ENCODE assay signal across 14 cellular contexts in genomic region chr6:157151989-157152388, GRCh38.
DNase-seq lines count a peak whose midpoint lies in the region; ATAC-seq and TF ChIP-seq lines count a peak whose summit lies in the region.
"Had no signal": no experiment of that assay in that cellular context is flagged by ENCODE, and none has a peak within 500 bp of the region (broad histone marks: within the 10 kb centered on the region; RNA-seq: fewer than 3 reads in every experiment).

No MANE protein-coding gene starts in this region.

- H3K27me3 Mint-ChIP-seq in activated T-cell treated with anti-CD3 and anti-CD28 coated beads, Interleukin-2, amount 50 U/mL, for 72 hours (ENCODE audit: low read depth) = no peaks in the 10 kb centered on the region
- H3K27me3 Mint-ChIP-seq in activated T-helper 17 cell treated with anti-CD3 and anti-CD28 coated beads, Interleukin-2, amount 50 U/mL, for 72 hours = no peaks in the 10 kb centered on the region
- H3K27me3 Mint-ChIP-seq: activated CD8-positive, alpha-beta memory T cell treated with anti-CD3 and anti-CD28 coated beads, Interleukin-2, amount 10 ng/mL, durations not matched to agents 7 days and 5 days; activated naive CD8-positive, alpha-beta T cell treated with anti-CD3 and anti-CD28 coated beads, Interleukin-2, amount 50 U/mL, for 24 hours had no signal

- H3K4me3 ChIP-seq in fibroblast of pulmonary artery (replicated peaks; ENCODE audit: low read depth, low read length) = no peak overlapping the region
- H3K4me3 ChIP-seq: A549, thyroid gland had no signal

- no peak for DNase-seq in activated T-cell treated with anti-CD3 and anti-CD28 coated beads, Interleukin-2, amount 50 U/mL, for 72 hours
- no peak for DNase-seq in activated T-cell treated with anti-CD3 and anti-CD28 coated beads, Interleukin-2, amount 50 U/mL, for 48 hours
- peak; percentile 80 for DNase-seq in fibroblast of pulmonary artery (ENCODE audit: low read depth)
- no peak for DNase-seq in stimulated activated CD4-positive, alpha-beta T cell treated with anti-CD3 and anti-CD28 coated beads, Interleukin-15, amount 100 ng/mL, for 24 hours
- no peak for DNase-seq in NCI-H2171 treated with DMSO at 0.1 percent for 48 hours (lab: John Stamatoyannopoulos, UW)
- DNase-seq: activated CD8-positive, alpha-beta memory T cell treated with anti-CD3 and anti-CD28 coated beads, Interleukin-2, amount 10 ng/mL, durations not matched to agents 7 days and 5 days; activated naive CD8-positive, alpha-beta T cell treated with anti-CD3 and anti-CD28 coated beads, Interleukin-2, amount 50 U/mL, for 24 hours; head of caudate nucleus; NCI-H526 treated with DMSO at 0.1 percent for 48 hours; thyroid gland had no signal

- H3K4me3 Mint-ChIP-seq in activated T-cell treated with anti-CD3 and anti-CD28 coated beads, Interleukin-2, amount 50 U/mL, for 72 hours = no peak overlapping the region
- no peak overlapping the region for H3K4me3 Mint-ChIP-seq in activated T-helper 17 cell treated with anti-CD3 and anti-CD28 coated beads, Interleukin-2, amount 50 U/mL, for 72 hours
- H3K4me3 Mint-ChIP-seq: activated CD8-positive, alpha-beta memory T cell treated with anti-CD3 and anti-CD28 coated beads, Interleukin-2, amount 10 ng/mL, durations not matched to agents 7 days and 5 days; activated naive CD8-positive, alpha-beta T cell treated with anti-CD3 and anti-CD28 coated beads, Interleukin-2, amount 50 U/mL, for 24 hours had no signal

- peak; percentile 69 to 70 for ATAC-seq in activated T-cell treated with anti-CD3 and anti-CD28 coated beads, Interleukin-2, amount 50 U/mL, for 72 hours (replicated peaks in 1 of 2)
- no peak for ATAC-seq in activated T-helper 17 cell treated with anti-CD3 and anti-CD28 coated beads, Interleukin-2, amount 50 U/mL, for 72 hours (replicated peaks)
- ATAC-seq in HG03280 (IDR thresholded peaks at IDR 0.05; ENCODE audit: unreplicated experiment) (no peak), GM18511 (IDR thresholded peaks at IDR 0.05; ENCODE audit: unreplicated experiment) (no peak)
- ATAC-seq: A549; activated CD8-positive, alpha-beta memory T cell treated with anti-CD3 and anti-CD28 coated beads, Interleukin-2, amount 10 ng/mL, durations not matched to agents 7 days and 5 days; activated naive CD8-positive, alpha-beta T cell treated with anti-CD3 and anti-CD28 coated beads, Interleukin-2, amount 50 U/mL, for 24 hours had no signal

- H3K9me3 Mint-ChIP-seq in activated T-cell treated with anti-CD3 and anti-CD28 coated beads, Interleukin-2, amount 50 U/mL, for 72 hours = no peaks in the 10 kb centered on the region
- no peaks in the 10 kb centered on the region for H3K9me3 Mint-ChIP-seq in activated T-helper 17 cell treated with anti-CD3 and anti-CD28 coated beads, Interleukin-2, amount 50 U/mL, for 72 hours
- H3K9me3 Mint-ChIP-seq: activated naive CD8-positive, alpha-beta T cell treated with anti-CD3 and anti-CD28 coated beads, Interleukin-2, amount 50 U/mL, for 24 hours had no signal

- H3K27ac Mint-ChIP-seq in activated T-cell treated with anti-CD3 and anti-CD28 coated beads, Interleukin-2, amount 50 U/mL, for 72 hours = no peak overlapping the region
- peak overlapping the region; percentile 11 for H3K27ac Mint-ChIP-seq in activated T-helper 17 cell treated with anti-CD3 and anti-CD28 coated beads, Interleukin-2, amount 50 U/mL, for 72 hours
- H3K27ac Mint-ChIP-seq: activated CD8-positive, alpha-beta memory T cell treated with anti-CD3 and anti-CD28 coated beads, Interleukin-2, amount 10 ng/mL, durations not matched to agents 7 days and 5 days; activated naive CD8-positive, alpha-beta T cell treated with anti-CD3 and anti-CD28 coated beads, Interleukin-2, amount 50 U/mL, for 24 hours had no signal

- peaks cover 4 to 12% of the 10 kb centered on the region in 2 donors for H3K36me3 Mint-ChIP-seq in activated T-cell treated with anti-CD3 and anti-CD28 coated beads, Interleukin-2, amount 50 U/mL, for 72 hours (ENCODE audit: insufficient read depth in 2 of 2)
- peaks cover 65% of the 10 kb centered on the region for H3K36me3 Mint-ChIP-seq in activated T-helper 17 cell treated with anti-CD3 and anti-CD28 coated beads, Interleukin-2, amount 50 U/mL, for 72 hours (ENCODE audit: low read depth)

- H3K4me1 Mint-ChIP-seq in activated T-cell treated with anti-CD3 and anti-CD28 coated beads, Interleukin-2, amount 50 U/mL, for 72 hours (ENCODE audit: low read depth) = peaks cover 28% of the 10 kb centered on the region
- H3K4me1 Mint-ChIP-seq in activated T-helper 17 cell treated with anti-CD3 and anti-CD28 coated beads, Interleukin-2, amount 50 U/mL, for 72 hours = peaks cover 8% of the 10 kb centered on the region

- TF ChIP-seq CTCF in fibroblast of pulmonary artery (IDR thresholded peaks at IDR 0.05; ENCODE audit: low read length, missing control alignments) = no peak

Comparison
In these comparisons a context has a peak if more than half of its experiments do, and no peak if none do; other contexts are left out.
1. ATAC-seq: peak in activated T-cell treated with anti-CD3 and anti-CD28 coated beads, Interleukin-2, amount 50 U/mL, for 72 hours (2 of 2); none in activated T-helper 17 cell treated with anti-CD3 and anti-CD28 coated beads, Interleukin-2, amount 50 U/mL, for 72 hours (single experiment), HG03280 (single experiment) and GM18511 (single experiment).